16 cellular contexts compared by ENCODE assay signal in genomic region chr1:43524804-43525203, GRCh38. TPM values are rescaled to one million over a fixed set of nuclear protein-coding genes. Genes with fewer than 3 reads are reported as not detected.
DNase-seq lines count a peak whose midpoint lies in the region; ATAC-seq and TF ChIP-seq lines count a peak whose summit lies in the region.
"Had no signal": no experiment of that assay in that cellular context is flagged by ENCODE, and none has a peak within 500 bp of the region (broad histone marks: within the 10 kb centered on the region; RNA-seq: fewer than 3 reads in every experiment).

No MANE protein-coding gene starts in this region.

- no peaks in the 10 kb centered on the region for H3K36me3 ChIP-seq in CD8-positive, alpha-beta memory T cell (ENCODE audit: insufficient read depth, low read length)
- H3K36me3 ChIP-seq: neutrophil had no signal

- no peak overlapping the region for H3K4me3 ChIP-seq in CD8-positive, alpha-beta memory T cell (ENCODE audit: low read length)
- H3K4me3 ChIP-seq: SK-N-MC had no signal

- H3K27me3 ChIP-seq in CD8-positive, alpha-beta memory T cell (ENCODE audit: insufficient read depth, low read length, poor library complexity, severe bottlenecking) = peaks cover 23% of the 10 kb centered on the region
- peaks cover 38% of the 10 kb centered on the region for H3K27me3 ChIP-seq in CD4-positive, alpha-beta T cell (ENCODE audit: control insufficient read depth, insufficient read depth, low read length)

- ATAC-seq in T-helper 17 cell = no peak
- no peak for ATAC-seq in CD4-positive, alpha-beta T cell (ENCODE audit: poor library complexity)

- peaks cover 4% of the 10 kb centered on the region for H3K4me1 ChIP-seq in CD8-positive, alpha-beta memory T cell (ENCODE audit: insufficient read depth, low read length)

- no peak overlapping the region for H3K27ac ChIP-seq in CD8-positive, alpha-beta memory T cell (ENCODE audit: low read depth, low read length)
- H3K27ac ChIP-seq in CD4-positive, alpha-beta T cell (ENCODE audit: low read depth, low read length) = no peak overlapping the region
- H3K27ac ChIP-seq: neutrophil, SK-N-MC had no signal

- peaks cover 14% of the 10 kb centered on the region for H3K4me1 Mint-ChIP-seq in T-helper 17 cell
- peaks cover 7 to 8% (median 7%) of the 10 kb centered on the region in 3 donors for H3K4me1 Mint-ChIP-seq in CD8-positive, alpha-beta memory T cell
- H3K4me1 Mint-ChIP-seq in CD4-positive, alpha-beta T cell (ENCODE audit: low read depth) = peaks cover 9% of the 10 kb centered on the region

- peak overlapping the region; percentile 77 for H3K27ac Mint-ChIP-seq in T-helper 17 cell
- no peak overlapping the region for H3K27ac Mint-ChIP-seq in CD8-positive, alpha-beta memory T cell
- H3K27ac Mint-ChIP-seq in CD4-positive, alpha-beta T cell = no peak overlapping the region
- H3K27ac Mint-ChIP-seq: activated naive CD4-positive, alpha-beta T cell treated with anti-CD3 and anti-CD28 coated beads, Interleukin-2, amount 10 ng/mL, durations not matched to agents 7 days and 5 days; CD14-positive monocyte had no signal

- POLR2A ChIA-PET in CD8-positive, alpha-beta memory T cell (lab: Charles Lee) = no interaction called here
- POLR2A ChIA-PET in CD4-positive, alpha-beta T cell (lab: Charles Lee) = no interaction called here

- no peaks in the 10 kb centered on the region for H3K9me3 Mint-ChIP-seq in CD8-positive, alpha-beta memory T cell
- H3K9me3 Mint-ChIP-seq in CD4-positive, alpha-beta T cell = no peaks in the 10 kb centered on the region
- H3K9me3 Mint-ChIP-seq: activated naive CD4-positive, alpha-beta T cell treated with anti-CD3 and anti-CD28 coated beads, Interleukin-2, amount 10 ng/mL, durations not matched to agents 7 days and 5 days had no signal

- H3K9me3 ChIP-seq in T-helper 17 cell (ENCODE audit: control insufficient read depth, low read length, poor library complexity, severe bottlenecking) = no peaks in the 10 kb centered on the region
- no peaks in the 10 kb centered on the region for H3K9me3 ChIP-seq in CD8-positive, alpha-beta memory T cell (ENCODE audit: low read length)
- no peaks in the 10 kb centered on the region for H3K9me3 ChIP-seq in CD4-positive, alpha-beta T cell (ENCODE audit: control insufficient read depth, low read length)
- H3K9me3 ChIP-seq: neutrophil had no signal

- CTCF ChIA-PET in CD8-positive, alpha-beta memory T cell (lab: Charles Lee) = interaction anchor here (1.5 to 6.7 kb wide), 2 partner anchors 410 to 424 kb away, joined by 3 to 35 read pairs; no protein-coding TSS in a partner anchor
- CTCF ChIA-PET in CD4-positive, alpha-beta T cell (lab: Charles Lee) = no interaction called here

- DNase-seq in NCI-H524 (lab: John Stamatoyannopoulos, UW) (peak; percentile 44 to 76), NCI-H524 treated with DMSO at 0.1 percent for 48 hours (lab: John Stamatoyannopoulos, UW) (no peak), NCI-H2029 (lab: John Stamatoyannopoulos, UW) (peak; percentile 77), T-helper 17 cell (no peak), posterior vena cava (ENCODE audit: low spot score) (peak; percentile 6), HPDE6-E6E7 (ENCODE audit: extremely low spot score) (no peak)
- DNase-seq in CD8-positive, alpha-beta memory T cell = no peak
- no peak for DNase-seq in CD4-positive, alpha-beta T cell
- DNase-seq: activated CD4-positive, alpha-beta T cell treated with anti-CD3 and anti-CD28 coated beads for 48 hours; activated naive CD4-positive, alpha-beta T cell treated with anti-CD3 and anti-CD28 coated beads, Interleukin-2, amount 10 ng/mL, durations not matched to agents 7 days and 5 days; activated T-cell treated with anti-CD3 and anti-CD28 coated beads for 4 hours; foreskin melanocyte; NCI-H2107 had no signal

- no peak overlapping the region for H3K4me3 Mint-ChIP-seq in T-helper 17 cell
- H3K4me3 Mint-ChIP-seq in CD8-positive, alpha-beta memory T cell = no peak overlapping the region
- no peak overlapping the region for H3K4me3 Mint-ChIP-seq in CD4-positive, alpha-beta T cell
- H3K4me3 Mint-ChIP-seq: activated naive CD4-positive, alpha-beta T cell treated with anti-CD3 and anti-CD28 coated beads, Interleukin-2, amount 10 ng/mL, durations not matched to agents 7 days and 5 days; CD14-positive monocyte had no signal

- H3K36me3 Mint-ChIP-seq in T-helper 17 cell (ENCODE audit: low read depth) = peaks cover 6% of the 10 kb centered on the region
- H3K36me3 Mint-ChIP-seq in CD8-positive, alpha-beta memory T cell = no peaks in the 10 kb centered on the region
- H3K36me3 Mint-ChIP-seq in CD4-positive, alpha-beta T cell (ENCODE audit: low read depth) = no peaks in the 10 kb centered on the region
- H3K36me3 Mint-ChIP-seq: activated naive CD4-positive, alpha-beta T cell treated with anti-CD3 and anti-CD28 coated beads, Interleukin-2, amount 10 ng/mL, durations not matched to agents 7 days and 5 days; CD14-positive monocyte had no signal

- TF ChIP-seq CTCF in CD4-positive, alpha-beta T cell (IDR thresholded peaks at IDR 0.05) = no peak

- H3K27me3 Mint-ChIP-seq in T-helper 17 cell = peaks cover 88% of the 10 kb centered on the region
- H3K27me3 Mint-ChIP-seq in CD8-positive, alpha-beta memory T cell = peaks cover 26 to 73% of the 10 kb centered on the region in 2 donors
- H3K27me3 Mint-ChIP-seq in CD4-positive, alpha-beta T cell = peaks cover 71% of the 10 kb centered on the region

- intact Hi-C loops in posterior vena cava (cut with DNase I) = loop anchor here in 1 of 2 donors (10.0 kb wide), 1 partner anchor 300 kb away; no protein-coding TSS in a partner anchor
- intact Hi-C loops in CD4-positive, alpha-beta T cell (cut with DNase I, micrococcal nuclease) = loop anchor here in 1 of 2 experiments (5.0 kb wide), 1 partner anchor 127 kb away; the partner anchor contains the start of gene KDM4A

RNA-seq across cellular contexts. Expression of gene PTPRF, which starts 5.9 kb away (rescaled TPM):
- total RNA-seq in T-helper 17 cell = 1 to 10 TPM in 1 of 2 donors, under 1 TPM in 1; 0.52 to 5.9 TPM
- 10 to 100 TPM; 59.0 to 68.3 TPM for total RNA-seq in posterior vena cava
- total RNA-seq in CD8-positive, alpha-beta memory T cell = under 1 TPM; 0.39 to 0.47 TPM
- polyA plus RNA-seq in CD8-positive, alpha-beta memory T cell = not detected
- under 1 TPM; 0.14 TPM for total RNA-seq in CD4-positive, alpha-beta T cell
- polyA plus RNA-seq: CD14-positive monocyte had no signal

Comparison
In these comparisons a context has a peak if more than half of its experiments do, and no peak if none do; other contexts are left out.
1. DNase-seq: peak in NCI-H524 (2 of 2), NCI-H2029 (single experiment) and posterior vena cava (single experiment); none in NCI-H524 treated with DMSO at 0.1 percent for 48 hours (single experiment), T-helper 17 cell (0 of 3), CD8-positive, alpha-beta memory T cell (0 of 5), HPDE6-E6E7 (single experiment) and CD4-positive, alpha-beta T cell (0 of 10).
2. RNA of gene PTPRF, which starts 5.9 kb away (total RNA-seq): 59.0 to 68.3 TPM in posterior vena cava; 0.52 to 5.9 TPM in T-helper 17 cell, 0.39 to 0.47 TPM in CD8-positive, alpha-beta memory T cell and 0.14 TPM in CD4-positive, alpha-beta T cell; every median in the first group is over 4 times any median in the second.